8 cellular contexts compared by ENCODE assay signal in the genomic region with DNA sequence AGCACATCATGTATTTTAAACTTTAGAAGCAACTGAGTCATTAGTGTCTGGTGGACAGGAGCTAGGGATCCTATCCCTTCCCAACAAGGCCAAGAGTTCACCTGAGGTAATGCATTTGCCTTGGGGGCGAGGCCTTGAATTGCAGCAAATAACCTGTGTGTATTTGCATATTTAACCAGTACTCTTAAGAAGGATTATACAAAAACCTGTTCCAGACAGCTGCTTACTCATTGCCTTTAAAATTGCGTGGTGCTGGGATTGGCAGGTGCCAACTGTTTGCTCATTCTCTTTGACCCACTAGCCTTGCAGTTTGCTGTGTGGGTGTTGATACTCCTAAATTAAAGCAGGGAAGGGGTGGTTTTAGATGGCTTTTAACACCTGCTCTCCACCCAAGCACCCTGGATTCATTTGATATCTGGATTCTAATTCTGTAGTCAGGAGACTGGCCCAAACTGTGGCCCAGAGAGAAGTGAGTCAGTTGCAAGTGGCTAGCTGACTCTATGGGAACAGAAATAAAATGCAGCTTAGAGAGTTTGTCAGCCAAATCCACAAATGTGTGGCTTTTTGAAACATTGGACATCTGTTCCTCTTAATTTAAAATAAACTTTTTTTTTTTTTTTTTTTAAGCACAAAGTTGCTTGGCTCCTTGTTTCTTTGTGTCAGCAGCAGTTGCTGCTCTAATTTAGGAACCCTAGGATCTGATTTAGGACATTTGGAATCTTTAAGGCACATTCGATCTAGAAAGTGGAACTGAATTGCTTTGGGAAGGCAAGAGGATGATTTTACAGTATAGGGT.
DNase-seq lines count a peak whose midpoint lies in the region; TF ChIP-seq lines count a peak whose summit lies in the region.

No MANE protein-coding gene starts in this region.

- peak overlapping the region; percentile 93 for H3K4me2 ChIP-seq in DOHH2 (ENCODE audit: low read length)

- TF ChIP-seq CTCF in DOHH2 (IDR thresholded peaks at IDR 0.05; ENCODE audit: low read depth, low read length, poor library complexity, severe bottlenecking): no peak
- no peak for TF ChIP-seq CTCF in tibial artery (IDR thresholded peaks at IDR 0.05)

- peaks cover 27% of the 10 kb centered on the region for H3F3A ChIP-seq in DOHH2 (ENCODE audit: control insufficient read depth, insufficient read depth)

- no peaks in the 10 kb centered on the region for H3K27me3 ChIP-seq in DOHH2 (ENCODE audit: control insufficient read depth, low read length)
- no peaks in the 10 kb centered on the region for H3K27me3 ChIP-seq in tibial artery

- no peaks in the 10 kb centered on the region for H3K9me3 ChIP-seq in DOHH2 (ENCODE audit: control insufficient read depth, insufficient read depth, low read length)
- no peaks in the 10 kb centered on the region for H3K9me3 ChIP-seq in tibial artery

- H3K27ac ChIP-seq in DOHH2 (ENCODE audit: low read depth, low read length): peak overlapping the region; percentile 91
- peak overlapping the region; percentile 88 to 89 for H3K27ac ChIP-seq in tibial artery

- DNase-seq in LoVo (ENCODE audit: low spot score) (peak; percentile 95), SHP77 treated with DMSO at 0.1 percent for 48 hours (lab: John Stamatoyannopoulos, UW) (peak; percentile 99), cerebellar cortex (ENCODE audit: low spot score) (peak; percentile 65), medulla oblongata (ENCODE audit: extremely low spot score) (peak; percentile 63), tibial artery (peak; percentile 52 to 65), GDM1 (lab: John Stamatoyannopoulos, UW) (no peak), SKM-1 (lab: John Stamatoyannopoulos, UW; ENCODE audit: unreplicated experiment) (no peak)

- H3K4me1 ChIP-seq in DOHH2 (ENCODE audit: control insufficient read depth, low read length): peaks cover 70% of the 10 kb centered on the region
- H3K4me1 ChIP-seq in tibial artery: peaks cover 0 to 85% (median 37%) of the 10 kb centered on the region in 4 donors

- peaks cover 47% of the 10 kb centered on the region for H3K79me2 ChIP-seq in DOHH2 (ENCODE audit: control insufficient read depth, low read length)

- no peaks in the 10 kb centered on the region for H4K20me1 ChIP-seq in DOHH2 (ENCODE audit: control insufficient read depth, insufficient read depth, low read depth, low read length)

- intact Hi-C loops in tibial artery (cut with DNase I; ENCODE audit: low total_unique reads): no loop called here

- peak overlapping the region; percentile 56 for H3K4me3 ChIP-seq in DOHH2 (ENCODE audit: low read length)
- H3K4me3 ChIP-seq in tibial artery: peak overlapping the region; percentile 5 to 17

- peaks cover 9% of the 10 kb centered on the region for H3K36me3 ChIP-seq in DOHH2 (ENCODE audit: control insufficient read depth, low read length)
- peaks cover 0 to 14% (median 0%) of the 10 kb centered on the region in 3 donors for H3K36me3 ChIP-seq in tibial artery

- no peaks in the 10 kb centered on the region for H3K9me2 ChIP-seq in DOHH2 (replicated peaks; ENCODE audit: control insufficient read depth, low read length)

Comparison
In these comparisons a context has a peak if more than half of its experiments do, and no peak if none do; other contexts are left out.
1. DNase-seq: peak in LoVo (single experiment), SHP77 treated with DMSO at 0.1 percent for 48 hours (single experiment), cerebellar cortex (single experiment), medulla oblongata (single experiment) and tibial artery (2 of 2); none in GDM1 (single experiment) and SKM-1 (single experiment).